ENCODE assay signal across 9 cellular contexts in genomic region chr16:29975811-29976511, GRCh38. TPM values are rescaled to one million over a fixed set of nuclear protein-coding genes. Genes with fewer than 3 reads are reported as not detected.
A peak's percentile ranks its signal among the peaks of the same experiment; 100 is the strongest.
DNase-seq lines count a peak whose midpoint lies in the region; ATAC-seq, FAIRE-seq and TF ChIP-seq lines count a peak whose summit lies in the region.
"Had no signal": no experiment of that assay in that cellular context is flagged by ENCODE, and none has a peak within 500 bp of the region (broad histone marks: within the 10 kb centered on the region; RNA-seq: fewer than 3 reads in every experiment).

No MANE protein-coding gene starts in this region.

- H3K9me2 ChIP-seq in DOHH2 (replicated peaks; ENCODE audit: control insufficient read depth, low read length) (no peaks in the 10 kb centered on the region), PC-9 (ENCODE audit: insufficient read depth) (no peaks in the 10 kb centered on the region)

- ATAC-seq in GM21717 (IDR thresholded peaks at IDR 0.05; ENCODE audit: unreplicated experiment) = no peak

- peak; percentile 38 for FAIRE-seq in endothelial cell of umbilical vein (lab: Jason Lieb, UNC)
- FAIRE-seq: TTC549 had no signal

- no TSS peak for BruUV-seq in PC-9 (replicated peaks; lab: Mats Ljungman, UMichigan)
- BruUV-seq in endothelial cell of umbilical vein (replicated peaks; lab: Mats Ljungman, UMichigan) = no TSS peak

- H3K9me1 ChIP-seq in endothelial cell of umbilical vein (replicated peaks; ENCODE audit: control insufficient read depth, extremely low read depth, insufficient read depth, low read length) = no peaks in the 10 kb centered on the region

- H3K9ac ChIP-seq in endothelial cell of umbilical vein (replicated peaks; ENCODE audit: extremely low read depth, insufficient read depth, low read length) (peak overlapping the region; percentile 93), parathyroid adenoma (no peak overlapping the region)

- peaks cover 10% of the 10 kb centered on the region for H4K20me1 ChIP-seq in DOHH2 (ENCODE audit: control insufficient read depth, insufficient read depth, low read depth, low read length)
- H4K20me1 ChIP-seq in PC-9 (ENCODE audit: insufficient read depth) = peaks cover 21% of the 10 kb centered on the region; the same call in 1 of the 2 replicates
- no peaks in the 10 kb centered on the region for H4K20me1 ChIP-seq in endothelial cell of umbilical vein (replicated peaks; ENCODE audit: control insufficient read depth, extremely low read depth, insufficient read depth, low read length)

- H3K4me2 ChIP-seq in DOHH2 (ENCODE audit: low read length) = peak overlapping the region; percentile 97
- H3K4me2 ChIP-seq in PC-9 = peak overlapping the region; percentile 91
- H3K4me2 ChIP-seq in endothelial cell of umbilical vein (ENCODE audit: insufficient read depth, low read length) = peak overlapping the region; percentile 98
- peak overlapping the region; percentile 85 for H3K4me2 ChIP-seq in parathyroid adenoma (ENCODE audit: low read length)

- H3F3A ChIP-seq in DOHH2 (ENCODE audit: control insufficient read depth, insufficient read depth) (0 out of 2 replicates have a peak, but pooled peaks cover 6% of the 10 kb centered on the region), PC-9 (ENCODE audit: insufficient read depth, low read depth) (peaks cover 15% of the 10 kb centered on the region; the same call in 1 of the 2 replicates)

- H3K4me3 ChIP-seq in DOHH2 (ENCODE audit: low read length) (peak overlapping the region; percentile 99), PC-9 (peak overlapping the region; percentile 84; the same call in 1 of the 2 replicates), endothelial cell of umbilical vein (replicated peaks in 1 of 3; ENCODE audit: insufficient read depth in 1 of 3, low read depth in 1 of 3, low read length in 3 of 3) (peak overlapping the region; percentile 79 to 95 (median 94)), parathyroid adenoma (ENCODE audit: low read depth, low read length) (peak overlapping the region; percentile 93)

- H2AFZ ChIP-seq in PC-9 (no peak overlapping the region), endothelial cell of umbilical vein (ENCODE audit: low read depth, low read length) (no peak overlapping the region), parathyroid adenoma (no peak overlapping the region)

- dilution Hi-C loops in endothelial cell of umbilical vein (cut with MboI; ENCODE audit: extremely low pct_ligation_motif_present, low sequenced_read_pairs) = no loop called here

- H3K4me1 ChIP-seq in DOHH2 (ENCODE audit: control insufficient read depth, low read length) (peaks cover 30% of the 10 kb centered on the region), PC-9 (replicated peaks; ENCODE audit: insufficient read depth) (peaks cover 19% of the 10 kb centered on the region), endothelial cell of umbilical vein (ENCODE audit: control insufficient read depth, extremely low read depth, insufficient read depth, low read length) (peaks cover 47% of the 10 kb centered on the region), parathyroid adenoma (peaks cover 13% of the 10 kb centered on the region)

- TF ChIP-seq CTCF in DOHH2 (IDR thresholded peaks at IDR 0.05; ENCODE audit: low read depth, low read length, poor library complexity, severe bottlenecking) (peak; percentile 8), PC-9 (conservative IDR thresholded peaks at IDR 0.05) (no peak), endothelial cell of umbilical vein (IDR thresholded peaks at IDR 0.05; ENCODE audit: extremely low read depth in 1 of 2, insufficient read depth in 1 of 2, low read depth in 1 of 2, low read length in 2 of 2) (no peak), parathyroid adenoma (IDR thresholded peaks at IDR 0.05) (no peak)

- CTCF ChIA-PET in PC-9 (lab: Charles Lee) = interaction anchor here (0.5 to 0.6 kb wide), 2 partner anchors 18 to 75 kb away, joined by 3 to 6 read pairs; no protein-coding TSS in a partner anchor
- CTCF ChIA-PET in endothelial cell of umbilical vein (lab: Charles Lee) = interaction anchor here (1.1 to 2.8 kb wide), 10 partner anchors 14 to 275 kb away, joined by 3 to 14 read pairs (median 4); partner anchors contain the start of genes INO80E and TMEM219

- DNase-seq in PC-9 (no peak), endothelial cell of umbilical vein (ENCODE audit: low read depth, low spot score) (peak; percentile 70), GM19238 (ENCODE audit: insufficient read length, low spot score) (no peak), DMS153 treated with DMSO at 0.1 percent for 48 hours (lab: John Stamatoyannopoulos, UW; ENCODE audit: unreplicated experiment) (no peak), NCI-H1694 (lab: John Stamatoyannopoulos, UW) (no peak)

- H3K9me3 ChIP-seq in DOHH2 (ENCODE audit: control insufficient read depth, insufficient read depth, low read length) (peaks cover 7% of the 10 kb centered on the region; the same call in 1 of the 2 replicates), PC-9 (ENCODE audit: insufficient read depth, low read depth) (no peaks in the 10 kb centered on the region), endothelial cell of umbilical vein (replicated peaks; ENCODE audit: control insufficient read depth, insufficient read depth, low read length) (no peaks in the 10 kb centered on the region), parathyroid adenoma (ENCODE audit: control insufficient read depth, low read length) (no peaks in the 10 kb centered on the region)

- H3K27ac ChIP-seq in DOHH2 (ENCODE audit: low read depth, low read length) (no peak overlapping the region), PC-9 (no peak overlapping the region), endothelial cell of umbilical vein (ENCODE audit: insufficient read depth, low read depth, low read length) (peak overlapping the region; percentile 81), parathyroid adenoma (peak overlapping the region; percentile 76)

- POLR2A ChIA-PET in PC-9 (lab: Charles Lee; ENCODE audit: unreplicated experiment) = interaction anchor here (0.6 kb wide), 1 partner anchor 20 kb away, joined by 5 read pairs; the partner anchor contains the start of gene HIRIP3
- POLR2A ChIA-PET in endothelial cell of umbilical vein (lab: Charles Lee) = interaction anchor here (0.5 kb wide), 1 partner anchor 1355 kb away, joined by 3 read pairs; no protein-coding TSS in a partner anchor

- intact Hi-C loops in PC-9 (cut with micrococcal nuclease; ENCODE audit: unreplicated experiment) = no loop called here
- intact Hi-C loops in endothelial cell of umbilical vein (cut with micrococcal nuclease) = loop anchor here (5.0 kb wide), 1 partner anchor 184 kb away; the partner anchor contains the start of gene KIF22

- H3K36me3 ChIP-seq in DOHH2 (ENCODE audit: control insufficient read depth, low read length) = peaks cover 73% of the 10 kb centered on the region
- peaks cover 22% of the 10 kb centered on the region; the same call in 1 of the 2 replicates for H3K36me3 ChIP-seq in PC-9 (ENCODE audit: low read depth)
- H3K36me3 ChIP-seq in endothelial cell of umbilical vein (ENCODE audit: control insufficient read depth in 2 of 2, extremely low read depth in 1 of 2, insufficient read depth in 2 of 2, low read length in 2 of 2) = peaks cover 26 to 33% of the 10 kb centered on the region in 2 experiments
- H3K36me3 ChIP-seq in parathyroid adenoma (ENCODE audit: control insufficient read depth, insufficient read depth, low read length) = no peaks in the 10 kb centered on the region

- H3K79me2 ChIP-seq in DOHH2 (ENCODE audit: control insufficient read depth, low read length) (peaks cover 45% of the 10 kb centered on the region), PC-9 (ENCODE audit: low read depth) (peaks cover 41% of the 10 kb centered on the region), endothelial cell of umbilical vein (ENCODE audit: control insufficient read depth, insufficient read depth, low read length) (peaks cover 65% of the 10 kb centered on the region), parathyroid adenoma (peaks cover 20% of the 10 kb centered on the region)

- H3K27me3 ChIP-seq in DOHH2 (ENCODE audit: control insufficient read depth, low read length) = no peaks in the 10 kb centered on the region
- H3K27me3 ChIP-seq in PC-9 (ENCODE audit: insufficient read depth, low read depth) = no peaks in the 10 kb centered on the region
- no peaks in the 10 kb centered on the region for H3K27me3 ChIP-seq in endothelial cell of umbilical vein (ENCODE audit: control insufficient read depth in 2 of 2, insufficient read depth in 2 of 2, low read length in 2 of 2)
- H3K27me3 ChIP-seq in parathyroid adenoma (ENCODE audit: control insufficient read depth, insufficient read depth, low read length) = no peaks in the 10 kb centered on the region

- no peak for TF ChIP-seq POLR2A in endothelial cell of umbilical vein (IDR thresholded peaks at IDR 0.05; ENCODE audit: low read depth, low read length)

RNA-seq across cellular contexts. Expression of gene TAOK2, which starts 2.3 kb away (rescaled TPM):
- total RNA-seq in PC-9 (2021) (76.6 and 82.9 TPM in 2 replicates), endothelial cell of umbilical vein (112 and 114 TPM in 2 replicates)
- polyA plus RNA-seq in endothelial cell of umbilical vein = 52.8 and 57.5 TPM in 2 replicates
- polyA plus RNA-seq in endothelial cell of umbilical vein (2011; cell fraction: cytosol; rRNA removed) = 31.8 and 41.7 TPM in 2 replicates
- 179 and 192 TPM in 2 replicates for polyA plus RNA-seq in endothelial cell of umbilical vein (2011; cell fraction: nucleus; rRNA removed)
- polyA plus RNA-seq in endothelial cell of umbilical vein (2012) = 44.4 and 50.9 TPM in 2 replicates
- polyA minus RNA-seq in endothelial cell of umbilical vein = 71.1 and 77.2 TPM in 2 replicates
- polyA minus RNA-seq in endothelial cell of umbilical vein (2011; cell fraction: cytosol; rRNA and poly(A)+ RNA removed) = 15.8 TPM
- polyA minus RNA-seq in endothelial cell of umbilical vein (2011; cell fraction: nucleus; rRNA and poly(A)+ RNA removed) = 63.8 and 70.5 TPM in 2 replicates

RNA-seq across cellular contexts. Expression of gene TMEM219, which starts 14.1 kb away (rescaled TPM):
- total RNA-seq in PC-9 (2021) (141 and 203 TPM in 2 replicates), endothelial cell of umbilical vein (99.4 and 110 TPM in 2 replicates)
- polyA plus RNA-seq in endothelial cell of umbilical vein = 182 and 201 TPM in 2 replicates
- 108 and 128 TPM in 2 replicates for polyA plus RNA-seq in endothelial cell of umbilical vein (2011; cell fraction: cytosol; rRNA removed)
- polyA plus RNA-seq in endothelial cell of umbilical vein (2011; cell fraction: nucleus; rRNA removed) = 182 and 187 TPM in 2 replicates
- polyA plus RNA-seq in endothelial cell of umbilical vein (2012) = 101 and 131 TPM in 2 replicates
- polyA minus RNA-seq in endothelial cell of umbilical vein = 76.4 and 77.6 TPM in 2 replicates
- polyA minus RNA-seq in endothelial cell of umbilical vein (2011; cell fraction: cytosol; rRNA and poly(A)+ RNA removed) = 22.7 TPM
- 29.9 and 34.0 TPM in 2 replicates for polyA minus RNA-seq in endothelial cell of umbilical vein (2011; cell fraction: nucleus; rRNA and poly(A)+ RNA removed)

RNA-seq across cellular contexts. Expression of gene HIRIP3, which starts 19.5 kb away (rescaled TPM):
- total RNA-seq in PC-9 (2021) = 27.0 and 27.3 TPM in 2 replicates
- 8.6 and 8.7 TPM in 2 replicates for total RNA-seq in endothelial cell of umbilical vein
- 6.7 and 7.2 TPM in 2 replicates for polyA plus RNA-seq in endothelial cell of umbilical vein
- 8.2 and 8.8 TPM in 2 replicates for polyA plus RNA-seq in endothelial cell of umbilical vein (2011; cell fraction: cytosol; rRNA removed)
- polyA plus RNA-seq in endothelial cell of umbilical vein (2011; cell fraction: nucleus; rRNA removed) = 3.6 and 5.0 TPM in 2 replicates
- polyA plus RNA-seq in endothelial cell of umbilical vein (2012) = 5.0 and 6.0 TPM in 2 replicates
- 1.5 and 2.9 TPM in 2 replicates for polyA minus RNA-seq in endothelial cell of umbilical vein
- 14.5 TPM for polyA minus RNA-seq in endothelial cell of umbilical vein (2011; cell fraction: cytosol; rRNA and poly(A)+ RNA removed)
- polyA minus RNA-seq in endothelial cell of umbilical vein (2011; cell fraction: nucleus; rRNA and poly(A)+ RNA removed) = 0.96 and 1.9 TPM in 2 replicates

RNA-seq across cellular contexts. Expression of gene INO80E, which starts 20.1 kb away (rescaled TPM):
- total RNA-seq in PC-9 (2021) (102 TPM in 2 replicates), endothelial cell of umbilical vein (76.4 and 84.1 TPM in 2 replicates)
- 41.7 and 42.7 TPM in 2 replicates for polyA plus RNA-seq in endothelial cell of umbilical vein
- 41.6 and 53.4 TPM in 2 replicates for polyA plus RNA-seq in endothelial cell of umbilical vein (2011; cell fraction: cytosol; rRNA removed)
- polyA plus RNA-seq in endothelial cell of umbilical vein (2011; cell fraction: nucleus; rRNA removed) = 53.2 and 82.2 TPM in 2 replicates
- 48.9 and 55.5 TPM in 2 replicates for polyA plus RNA-seq in endothelial cell of umbilical vein (2012)
- 15.1 and 15.5 TPM in 2 replicates for polyA minus RNA-seq in endothelial cell of umbilical vein
- polyA minus RNA-seq in endothelial cell of umbilical vein (2011; cell fraction: cytosol; rRNA and poly(A)+ RNA removed) = 23.2 TPM
- polyA minus RNA-seq in endothelial cell of umbilical vein (2011; cell fraction: nucleus; rRNA and poly(A)+ RNA removed) = 5.2 and 13.4 TPM in 2 replicates

RNA-seq across cellular contexts. Expression of gene DOC2A, which starts 34.9 kb away (rescaled TPM):
- total RNA-seq in PC-9 (2021) (11.0 and 11.3 TPM in 2 replicates), endothelial cell of umbilical vein (0.58 and 0.60 TPM in 2 replicates)
- polyA plus RNA-seq in endothelial cell of umbilical vein = 0.63 and 1.1 TPM in 2 replicates
- polyA plus RNA-seq in endothelial cell of umbilical vein (2011; cell fraction: cytosol; rRNA removed) = 0.12 and 0.28 TPM in 2 replicates
- 4.5 and 4.6 TPM in 2 replicates for polyA plus RNA-seq in endothelial cell of umbilical vein (2011; cell fraction: nucleus; rRNA removed)
- polyA plus RNA-seq in endothelial cell of umbilical vein (2012) = 0.46 TPM in 1 of 2 replicates, not detected in the other
- polyA minus RNA-seq in endothelial cell of umbilical vein = 0.25 and 0.34 TPM in 2 replicates
- not detected for polyA minus RNA-seq in endothelial cell of umbilical vein (2011; cell fraction: cytosol; rRNA and poly(A)+ RNA removed)
- 0.82 TPM in 2 replicates for polyA minus RNA-seq in endothelial cell of umbilical vein (2011; cell fraction: nucleus; rRNA and poly(A)+ RNA removed)

Comparison
In these comparisons a context has a peak if more than half of its experiments do, and no peak if none do; other contexts are left out.
1. H3K27ac ChIP-seq: peak in endothelial cell of umbilical vein (single experiment) and parathyroid adenoma (single experiment); none in DOHH2 (single experiment) and PC-9 (single experiment).
2. Peak in every context shown above with its lines, with median percentiles within 50 percentile points of each other: H3K4me2 ChIP-seq and H3K4me3 ChIP-seq.